Comparison of ENCODE assay signal across 29 cellular contexts in genomic region chr3:87354399-87354798, GRCh38.
DNase-seq lines count a peak whose midpoint lies in the region; ATAC-seq and TF ChIP-seq lines count a peak whose summit lies in the region.
"Had no signal": no experiment of that assay in that cellular context is flagged by ENCODE, and none has a peak within 500 bp of the region (broad histone marks: within the 10 kb centered on the region; RNA-seq: fewer than 3 reads in every experiment).

No MANE protein-coding gene starts in this region.

- H3K4ac ChIP-seq in mesendoderm (ENCODE audit: low read depth, low read length): no peak overlapping the region

- no peak overlapping the region for H2BK5ac ChIP-seq in mesendoderm (ENCODE audit: low read length)

- H3K27ac ChIP-seq in mesendoderm (ENCODE audit: low read depth, low read length): no peak overlapping the region
- H3K27ac ChIP-seq: BLaER1 treated with 17β-estradiol and CSF1 and Interleukin-3, amounts not matched to agents 10 nM and 100 nM; cardiac muscle cell; coronary artery; gastrocnemius medialis; tibial nerve had no signal

- H3K9me3 Mint-ChIP-seq in nephron progenitor cell: peaks cover 4% of the 10 kb centered on the region

- DNase-seq in AG20443 (ENCODE audit: low spot score): peak; percentile 11
- DNase-seq in MV-4-11 (lab: John Stamatoyannopoulos, UW): peak; percentile 1
- DNase-seq in fibroblast of pulmonary artery (ENCODE audit: low read depth): peak; percentile 8
- DNase-seq in mesendoderm: peak; percentile 19
- no peak for DNase-seq in GM10266 (ENCODE audit: extremely low spot score)
- DNase-seq in nephron progenitor cell: no peak
- no peak for DNase-seq in GOT3 (lab: John Stamatoyannopoulos, UW)
- DNase-seq: activated CD4-positive, CD25-positive, alpha-beta regulatory T cell; activated CD8-positive, alpha-beta memory T cell treated with anti-CD3 and anti-CD28 coated beads, Interleukin-2, amount 50 U/mL, for 4 hours; activated naive CD4-positive, alpha-beta T cell treated with anti-CD3 and anti-CD28 coated beads, Interleukin-2, amount 50 U/mL, for 16 hours; anterior cingulate cortex; effector memory CD4-positive, alpha-beta T cell; erythroblast; gastrocnemius medialis; Kasumi-1; left cardiac atrium; naive B cell; NCI-H1105; NCI-H2029; NCI-H226; nucleus accumbens; stimulated activated CD4-positive, alpha-beta T cell treated with anti-CD3 and anti-CD28 coated beads, Interleukin-2, amount 100 ng/mL, for 24 hours; SW 1271; T1000 had no signal

- no peak overlapping the region for H3K4me2 ChIP-seq in mesendoderm (ENCODE audit: low read length)
- H3K4me2 ChIP-seq: BLaER1 treated with 17β-estradiol and CSF1 and Interleukin-3, amounts not matched to agents 10 nM and 100 nM had no signal

- no peak overlapping the region for H3K4me3 Mint-ChIP-seq in nephron progenitor cell
- H3K4me3 Mint-ChIP-seq: naive B cell had no signal

- no peaks in the 10 kb centered on the region for H3K79me1 ChIP-seq in mesendoderm (ENCODE audit: low read length)

- no peak overlapping the region for H3K27ac Mint-ChIP-seq in nephron progenitor cell

- H3K27me3 Mint-ChIP-seq in nephron progenitor cell (ENCODE audit: low read depth, poor library complexity): peaks cover 4% of the 10 kb centered on the region

- no peak overlapping the region for H2BK120ac ChIP-seq in mesendoderm (ENCODE audit: low read depth, low read length)

- ATAC-seq in HG03175 (IDR thresholded peaks at IDR 0.05; ENCODE audit: unreplicated experiment): no peak
- ATAC-seq: gastrocnemius medialis, left cardiac atrium had no signal

- no peak overlapping the region for H2AK5ac ChIP-seq in mesendoderm (ENCODE audit: low read length)

- no peaks in the 10 kb centered on the region for H3K27me3 ChIP-seq in mesendoderm (ENCODE audit: insufficient read depth, low read length, poor library complexity)
- H3K27me3 ChIP-seq: BLaER1 treated with 17β-estradiol and CSF1 and Interleukin-3, amounts not matched to agents 10 nM and 100 nM; cardiac muscle cell; gastrocnemius medialis; tibial nerve had no signal

- no peak overlapping the region for H2BK15ac ChIP-seq in mesendoderm (replicated peaks; ENCODE audit: low read depth)

- no peak overlapping the region for H3K18ac ChIP-seq in mesendoderm (ENCODE audit: low read length)

- H4K8ac ChIP-seq in mesendoderm (ENCODE audit: low read depth, low read length): no peak overlapping the region

- no peak overlapping the region for H3K9ac ChIP-seq in mesendoderm (ENCODE audit: low read length)
- H3K9ac ChIP-seq: BLaER1 treated with 17β-estradiol and CSF1 and Interleukin-3, amounts not matched to agents 10 nM and 100 nM had no signal

- H3K36me3 Mint-ChIP-seq in nephron progenitor cell (ENCODE audit: low read depth): no peaks in the 10 kb centered on the region
- H3K36me3 Mint-ChIP-seq: naive B cell had no signal

- no peak overlapping the region for H3K23ac ChIP-seq in mesendoderm (ENCODE audit: low read length)

- no peaks in the 10 kb centered on the region for H3K79me2 ChIP-seq in mesendoderm (ENCODE audit: control insufficient read depth, insufficient read depth, low read length)

- no peaks in the 10 kb centered on the region for H3K4me1 ChIP-seq in mesendoderm (ENCODE audit: control insufficient read depth, low read depth, low read length)
- H3K4me1 ChIP-seq: BLaER1 treated with 17β-estradiol and CSF1 and Interleukin-3, amounts not matched to agents 10 nM and 100 nM; gastrocnemius medialis had no signal

- no peak for TF ChIP-seq CTCF in fibroblast of pulmonary artery (IDR thresholded peaks at IDR 0.05; ENCODE audit: low read length, missing control alignments)
- no peak for TF ChIP-seq CTCF in GM10266 (IDR thresholded peaks at IDR 0.05; ENCODE audit: control insufficient read depth, insufficient read depth, low read depth, missing control alignments)
- no peak for TF ChIP-seq CTCF in nephron progenitor cell (IDR thresholded peaks at IDR 0.05)

- H3K56ac ChIP-seq in mesendoderm (ENCODE audit: low read length): no peak overlapping the region

- peaks cover 19% of the 10 kb centered on the region for H3K4me1 Mint-ChIP-seq in nephron progenitor cell
- H3K4me1 Mint-ChIP-seq: naive B cell had no signal

- H4K5ac ChIP-seq in mesendoderm (ENCODE audit: low read length): no peak overlapping the region

- H3K4me3 ChIP-seq in fibroblast of pulmonary artery (replicated peaks; ENCODE audit: low read depth, low read length) (no peak overlapping the region), mesendoderm (ENCODE audit: low read length) (no peak overlapping the region)
- H3K4me3 ChIP-seq: BLaER1 treated with 17β-estradiol and CSF1 and Interleukin-3, amounts not matched to agents 10 nM and 100 nM; cardiac muscle cell; coronary artery; gastrocnemius medialis; tibial nerve had no signal

- no peaks in the 10 kb centered on the region for H3K36me3 ChIP-seq in mesendoderm (ENCODE audit: control insufficient read depth, insufficient read depth, low read length)
- H3K36me3 ChIP-seq: BLaER1 treated with 17β-estradiol and CSF1 and Interleukin-3, amounts not matched to agents 10 nM and 100 nM; cardiac muscle cell; gastrocnemius medialis; tibial nerve had no signal

Comparison
In these comparisons a context has a peak if more than half of its experiments do, and no peak if none do; other contexts are left out.
1. DNase-seq: peak in AG20443 (single experiment), MV-4-11 (single experiment), fibroblast of pulmonary artery (single experiment) and mesendoderm (single experiment); none in GM10266 (single experiment), nephron progenitor cell (single experiment) and GOT3 (single experiment).